Comparison of ENCODE assay signal across 24 cellular contexts in the genomic region with DNA sequence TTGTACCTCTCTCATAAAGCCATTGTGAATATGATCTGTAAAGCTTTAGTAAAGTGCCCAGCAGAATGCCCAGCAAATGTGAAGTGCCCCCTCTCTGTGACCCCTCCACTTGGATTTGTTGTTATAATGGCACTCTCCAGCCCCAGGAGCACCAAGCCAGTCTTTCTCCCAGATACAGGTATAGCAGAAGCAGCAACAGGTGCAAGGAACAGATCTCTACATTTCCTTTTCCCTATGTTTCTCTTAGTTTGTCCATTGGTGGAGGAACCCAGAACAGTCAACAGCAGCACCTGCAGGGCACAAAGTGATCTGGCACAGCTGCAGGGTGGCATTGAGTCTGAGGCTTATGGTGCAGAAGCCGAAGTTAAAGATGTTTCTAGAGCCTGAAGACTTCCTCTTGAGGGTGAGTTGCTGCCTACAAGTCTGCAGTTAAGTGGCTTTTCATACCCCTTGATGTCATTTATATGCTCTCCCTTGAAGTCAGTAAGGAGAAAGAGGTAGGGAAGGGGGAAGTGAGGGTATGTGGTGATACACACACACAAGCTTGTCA. TPM values are rescaled to one million over a fixed set of nuclear protein-coding genes. Genes with fewer than 3 reads are reported as not detected.
DNase-seq lines count a peak whose midpoint lies in the region; ATAC-seq, FAIRE-seq and TF ChIP-seq lines count a peak whose summit lies in the region.
"Had no signal": no experiment of that assay in that cellular context is flagged by ENCODE, and none has a peak within 500 bp of the region (broad histone marks: within the 10 kb centered on the region; RNA-seq: fewer than 3 reads in every experiment).

No MANE protein-coding gene starts in this region.

- no peak overlapping the region for H2BK12ac ChIP-seq in H1 (ENCODE audit: low read depth, low read length)

- intact Hi-C loops in HCT116 (cut with micrococcal nuclease) (loop anchor here (5.0 kb wide), 1 partner anchor 43 kb away; a partner anchor contains a TSS), OCI-LY7 (cut with micrococcal nuclease; ENCODE audit: unreplicated experiment) (no loop called here)

- no peak overlapping the region for H4K91ac ChIP-seq in H1 (replicated peaks; ENCODE audit: insufficient read length, low read length)

- TF ChIP-seq CTCF in HCT116 (IDR thresholded peaks at IDR 0.05 in 2 of 3, conservative IDR thresholded peaks at IDR 0.05 in 1 of 3; ENCODE audit: borderline replicate concordance in 1 of 3, insufficient read depth in 1 of 3, low read depth in 2 of 3, low read length in 2 of 3) (no peak), H1 (IDR thresholded peaks at IDR 0.05; ENCODE audit: control extremely low read depth in 1 of 3, insufficient read depth in 1 of 3, low read depth in 1 of 3, low read length in 3 of 3) (no peak), OCI-LY7 (conservative IDR thresholded peaks at IDR 0.05; ENCODE audit: low read length) (no peak)

- no peak overlapping the region; the same call in 1 of the 2 replicates for H4K8ac ChIP-seq in H1 (ENCODE audit: extremely low read depth, insufficient read depth, low read length)

- ATAC-seq in HCT116, result no peak
- ATAC-seq in GM21367 (IDR thresholded peaks at IDR 0.05; ENCODE audit: unreplicated experiment), result no peak
- ATAC-seq: activated CD8-positive, alpha-beta T cell treated with anti-CD3 and anti-CD28 coated beads for 36 hours; HepG2; stimulated activated naive CD8-positive, alpha-beta T cell treated with anti-CD3 and anti-CD28 coated beads, Interleukin-15, amount 100 ng/mL, for 72 hours had no signal

- H3K79me2 ChIP-seq in HCT116 (ENCODE audit: insufficient read depth, low read length), result no peaks in the 10 kb centered on the region
- no peaks in the 10 kb centered on the region for H3K79me2 ChIP-seq in H1 (ENCODE audit: control insufficient read depth in 1 of 2, insufficient read depth in 2 of 2, low read length in 2 of 2)
- no peaks in the 10 kb centered on the region for H3K79me2 ChIP-seq in OCI-LY7 (ENCODE audit: insufficient read depth, low read depth, low read length)
- H3K79me2 ChIP-seq: hepatocyte had no signal

- RAD21 ChIA-PET in HCT116 (lab: Charles Lee; ENCODE audit: low non-redundant PET in 1 of 2, low total read pairs in 2 of 2, uncharacterized antibody in 2 of 2, unreplicated experiment in 2 of 2), result no interaction called here

- H3K9me3 ChIP-seq in HCT116 (ENCODE audit: control insufficient read depth in 1 of 2, insufficient read depth in 1 of 2, low read depth in 1 of 2, low read length in 2 of 2), result no peaks in the 10 kb centered on the region
- no peaks in the 10 kb centered on the region for H3K9me3 ChIP-seq in H1 (ENCODE audit: insufficient read depth in 2 of 2, low read depth in 1 of 2, low read length in 1 of 2)
- no peaks in the 10 kb centered on the region for H3K9me3 ChIP-seq in OCI-LY7 (ENCODE audit: low read length)
- H3K9me3 ChIP-seq: Peyer's patch, SK-N-SH, upper lobe of left lung had no signal

- no peak overlapping the region for H2BK120ac ChIP-seq in H1 (replicated peaks; ENCODE audit: low read depth, low read length)

- H3K9ac ChIP-seq in HCT116 (ENCODE audit: low read length), result no peak overlapping the region
- no peak overlapping the region for H3K9ac ChIP-seq in H1 (replicated peaks in 1 of 4; ENCODE audit: extremely low read depth in 1 of 4, low read depth in 3 of 4, low read length in 3 of 4)
- H3K9ac ChIP-seq: SK-N-SH had no signal

- H3K4me3 ChIP-seq in HCT116 (replicated peaks in 1 of 2; ENCODE audit: low read depth in 1 of 2, low read length in 2 of 2), result no peak overlapping the region
- no peak overlapping the region for H3K4me3 ChIP-seq in H1 (ENCODE audit: extremely low read depth in 1 of 4, insufficient read depth in 2 of 4, low read depth in 3 of 4, low read length in 4 of 4)
- H3K4me3 ChIP-seq in OCI-LY7 (ENCODE audit: low read depth, low read length, poor library complexity, severe bottlenecking), result no peak overlapping the region
- H3K4me3 ChIP-seq: cardiac muscle cell, hepatocyte, lung, Peyer's patch, upper lobe of left lung had no signal

- H3K14ac ChIP-seq in H1 (ENCODE audit: insufficient read length), result no peak overlapping the region

- H3K27me3 ChIP-seq in HCT116 (ENCODE audit: insufficient read depth, low read length) (no peaks in the 10 kb centered on the region), H1 (replicated peaks in 1 of 4; ENCODE audit: control insufficient read depth in 3 of 4, extremely low read depth in 1 of 4, insufficient read depth in 3 of 4, low read length in 3 of 4) (peaks cover 0 to 1% (median 0%) of the 10 kb centered on the region in 4 experiments; a peak in 1 of 7 replicates)
- H3K27me3 ChIP-seq: cardiac muscle cell, hepatocyte, Peyer's patch, upper lobe of left lung had no signal

- CTCF ChIA-PET in HCT116 (lab: Charles Lee) (interaction anchor here (0.7 kb wide), 1 partner anchor 10 kb away, joined by 3 read pairs; no protein-coding TSS in a partner anchor), H1 (lab: Charles Lee; ENCODE audit: partially characterized antibody) (interaction anchor here (1.0 kb wide), 1 partner anchor 191 kb away, joined by 5 read pairs; no protein-coding TSS in a partner anchor), OCI-LY7 (lab: Charles Lee; ENCODE audit: unreplicated experiment) (no interaction called here)

- no peak for TF ChIP-seq EP300 in H1 (IDR thresholded peaks at IDR 0.05; ENCODE audit: borderline replicate concordance in 1 of 2, low read depth in 2 of 2, low read length in 2 of 2)

- TF ChIP-seq POLR2A in HCT116 (IDR thresholded peaks at IDR 0.05; ENCODE audit: borderline replicate concordance, extremely low read depth, insufficient read depth, insufficient read length) (no peak), H1 (IDR thresholded peaks at IDR 0.05; ENCODE audit: control extremely low read depth in 1 of 2, low read depth in 2 of 2, low read length in 2 of 2) (no peak)

- TF ChIP-seq RAD21 in HCT116 (IDR thresholded peaks at IDR 0.05; ENCODE audit: low read depth), result 0 out of 2 replicates have a peak, but pooled peaks have one; percentile 20
- TF ChIP-seq RAD21 in H1 (IDR thresholded peaks at IDR 0.05 in 1 of 2, conservative IDR thresholded peaks at IDR 0.05 in 1 of 2; ENCODE audit: low read depth in 2 of 2, low read length in 2 of 2), result peak in 1 of 2 experiments; percentile 14; a peak in 1 of 4 replicates

- BruUV-seq in HCT116 (replicated peaks; lab: Mats Ljungman, UMichigan) (no TSS peak), OCI-LY7 (replicated peaks; lab: Mats Ljungman, UMichigan) (no TSS peak)

- no peak overlapping the region for H3K23ac ChIP-seq in H1 (ENCODE audit: insufficient read length)

- POLR2A ChIA-PET in HCT116 (lab: Charles Lee) (interaction anchor here (1.5 to 2.4 kb wide), 2 partner anchors 9 to 15 kb away, joined by 3 to 7 read pairs; no protein-coding TSS in a partner anchor), H1 (lab: Charles Lee; ENCODE audit: partially characterized antibody) (no interaction called here), OCI-LY7 (lab: Charles Lee) (interaction anchor here (0.6 to 0.7 kb wide), 3 partner anchors 89 to 677 kb away, joined by 3 to 4 read pairs (median 3); no protein-coding TSS in a partner anchor)

- no peak for FAIRE-seq in H1 (lab: Jason Lieb, UNC)
- FAIRE-seq: endothelial cell of umbilical vein, HepG2, small intestine had no signal

- no peak overlapping the region for H2BK20ac ChIP-seq in H1 (ENCODE audit: low read length)

- no peak overlapping the region for H2AK5ac ChIP-seq in H1 (ENCODE audit: low read depth, low read length)

- no peak overlapping the region for H3K4ac ChIP-seq in H1 (replicated peaks; ENCODE audit: insufficient read length, low read depth, low read length)

- H3K4me2 ChIP-seq in HCT116 (ENCODE audit: low read length), result no peak overlapping the region
- no peak overlapping the region for H3K4me2 ChIP-seq in H1 (ENCODE audit: insufficient read depth in 1 of 2, low read depth in 2 of 2, low read length in 2 of 2)
- no peak overlapping the region for H3K4me2 ChIP-seq in OCI-LY7 (ENCODE audit: low read length)
- H3K4me2 ChIP-seq: hepatocyte, SK-N-SH had no signal

- no peaks in the 10 kb centered on the region for H3K9me2 ChIP-seq in HCT116 (ENCODE audit: insufficient read depth)
- no peaks in the 10 kb centered on the region for H3K9me2 ChIP-seq in OCI-LY7 (ENCODE audit: insufficient read depth, low read length)
- H3K9me2 ChIP-seq: SK-N-SH had no signal

- H2AFZ ChIP-seq in HCT116 (ENCODE audit: low read depth, low read length, poor library complexity, severe bottlenecking) (no peak overlapping the region), H1 (ENCODE audit: low read length) (0 out of 2 replicates have a peak overlapping the region, but pooled peaks have one; percentile 35), OCI-LY7 (ENCODE audit: low read length) (no peak overlapping the region)
- H2AFZ ChIP-seq: hepatocyte had no signal

- H3K23me2 ChIP-seq in H1 (ENCODE audit: low read depth, low read length), result no peaks in the 10 kb centered on the region

- no peak overlapping the region; the same call in 1 of the 2 replicates for H2BK15ac ChIP-seq in H1 (ENCODE audit: low read length)

- DNase-seq in DMS53 (lab: John Stamatoyannopoulos, UW) (peak; percentile 63), HCT116 (ENCODE audit: low read depth, low spot score) (no peak), NCI-H510A treated with DMSO at 0.1 percent for 48 hours (lab: John Stamatoyannopoulos, UW) (peak; percentile 92), H1 (ENCODE audit: low read depth in 1 of 2, low spot score in 2 of 2) (no peak), AG20443 (ENCODE audit: low spot score) (no peak), OCI-LY7 (ENCODE audit: low spot score) (no peak)
- DNase-seq: activated CD4-positive, CD25-positive, alpha-beta regulatory T cell; activated CD8-positive, alpha-beta T cell treated with anti-CD3 and anti-CD28 coated beads for 36 hours; activated naive CD4-positive, alpha-beta T cell treated with Interleukin-2 at 50 U/mL for 16 hours; AML-193; amniotic stem cell; MM.1S; NCI-H69; Peyer's patch; SK-N-SH; small intestine; stimulated activated naive CD8-positive, alpha-beta T cell treated with anti-CD3 and anti-CD28 coated beads, Interleukin-15, amount 100 ng/mL, for 72 hours; upper lobe of left lung had no signal

- no peak overlapping the region for H4K5ac ChIP-seq in H1 (ENCODE audit: insufficient read length, low read depth, low read length)

- no peaks in the 10 kb centered on the region for H4K20me1 ChIP-seq in HCT116 (ENCODE audit: insufficient read depth)
- no peaks in the 10 kb centered on the region for H4K20me1 ChIP-seq in H1 (replicated peaks in 1 of 2; ENCODE audit: control insufficient read depth in 1 of 2, insufficient read depth in 2 of 2, low read length in 2 of 2)
- H4K20me1 ChIP-seq in OCI-LY7 (ENCODE audit: insufficient read depth, low read length), result no peaks in the 10 kb centered on the region

- 100% methylated on average over 1 of the region's 1 CpG; no CpG with 5 or more reads in 1 of the 2 experiments for WGBS in H1 (ENCODE audit: extremely low coverage in 1 of 2, insufficient coverage in 1 of 2, insufficient read length in 1 of 2, insufficient replicate concordance in 2 of 2, low coverage in 1 of 2, low lambda C conversion rate in 2 of 2, missing lambda C conversion rate in 1 of 2), 2 experiments

- no peaks in the 10 kb centered on the region for H3K36me3 ChIP-seq in HCT116 (ENCODE audit: control insufficient read depth in 1 of 2, insufficient read depth in 2 of 2, low read length in 2 of 2)
- H3K36me3 ChIP-seq in H1 (ENCODE audit: control insufficient read depth in 2 of 4, insufficient read depth in 4 of 4, low read length in 3 of 4), result no peaks in the 10 kb centered on the region
- no peaks in the 10 kb centered on the region for H3K36me3 ChIP-seq in OCI-LY7 (ENCODE audit: insufficient read depth, low read length)
- H3K36me3 ChIP-seq: cardiac muscle cell, Peyer's patch, upper lobe of left lung had no signal

- H2BK5ac ChIP-seq in H1 (ENCODE audit: low read depth, low read length), result no peak overlapping the region

- H3K79me1 ChIP-seq in H1 (ENCODE audit: low read depth, low read length), result no peaks in the 10 kb centered on the region

- H3K56ac ChIP-seq in H1 (replicated peaks; ENCODE audit: insufficient read length, low read depth, low read length), result no peak overlapping the region

- peaks cover 8 to 15% of the 10 kb centered on the region in 2 experiments for H3K4me1 ChIP-seq in HCT116 (ENCODE audit: control insufficient read depth in 1 of 2, insufficient read depth in 2 of 2, low read length in 2 of 2)
- peaks cover 0 to 3% (median 0%) of the 10 kb centered on the region in 4 experiments; a peak in 2 of 7 replicates for H3K4me1 ChIP-seq in H1 (replicated peaks in 1 of 4; ENCODE audit: control insufficient read depth in 3 of 4, insufficient read depth in 4 of 4, low read length in 3 of 4)
- H3K4me1 ChIP-seq in OCI-LY7 (ENCODE audit: insufficient read depth, low read length, poor library complexity, severe bottlenecking), result no peaks in the 10 kb centered on the region
- H3K4me1 ChIP-seq: Peyer's patch, upper lobe of left lung had no signal

- no peak overlapping the region for H3K18ac ChIP-seq in H1 (ENCODE audit: extremely low read depth, low read length)

- H3K27ac ChIP-seq in HCT116 (ENCODE audit: low read depth, low read length) (no peak overlapping the region), H1 (ENCODE audit: low read depth, low read length) (no peak overlapping the region), OCI-LY7 (ENCODE audit: low read depth, low read length, poor library complexity, severe bottlenecking) (no peak overlapping the region)
- H3K27ac ChIP-seq: cardiac muscle cell, hepatocyte, Peyer's patch, upper lobe of left lung had no signal

RNA-seq across cellular contexts. Expression of a gene that starts 16.1 kb away (rescaled TPM):
- total RNA-seq in HCT116 (2021; ENCODE audit: unreplicated experiment) (1.9 TPM), OCI-LY7 (2022) (not detected in 2 replicates)
- polyA plus RNA-seq in HCT116 (2012), result 1.7 and 1.9 TPM in 2 replicates
- 5.2 TPM in 2 replicates for total RNA-seq in H1 (2021; fragmentation: NEBNext Ultra II Directional; extraction: Animal tissue kit (Norgen Biotek cat#: 25700))
- 3.1 and 3.7 TPM in 2 replicates for polyA plus RNA-seq in H1 (2011; rRNA removed)
- polyA plus RNA-seq in H1 (2011; cell fraction: cytosol; rRNA removed), result 3.2 TPM
- 4.2 TPM for polyA plus RNA-seq in H1 (2011; cell fraction: nucleus; rRNA removed)
- 3.5 to 5.5 TPM (median 4.0 TPM) in 4 replicates for polyA plus RNA-seq in H1 (2012, experiment 1 of 2)
- 3.6 TPM for polyA plus RNA-seq in H1 (2012, experiment 2 of 2)
- 8.8 TPM for polyA plus RNA-seq in H1 (2013, experiment 1 of 2)
- polyA plus RNA-seq in H1 (2013, experiment 2 of 2), result 8.1 TPM
- polyA minus RNA-seq in H1 (2011; rRNA and poly(A)+ RNA removed), result 1.3 and 1.5 TPM in 2 replicates
- 2.6 TPM for polyA minus RNA-seq in H1 (2011; cell fraction: cytosol; rRNA and poly(A)+ RNA removed)
- polyA minus RNA-seq in H1 (2011; cell fraction: nucleus; rRNA and poly(A)+ RNA removed), result 4.7 TPM
- total RNA-seq in OCI-LY7 (2014; rRNA removed; shearing (Covaris generic)), result not detected in 2 replicates
- total RNA-seq: activated CD8-positive, alpha-beta T cell treated with anti-CD3 and anti-CD28 coated beads for 36 hours; cardiac muscle cell had no signal
- polyA plus RNA-seq: HepG2 had no signal

RNA-seq across cellular contexts. Expression of a gene that starts 44.4 kb away (rescaled TPM):
- total RNA-seq in HCT116 (2021; ENCODE audit: unreplicated experiment), result 1.8 TPM
- 3.1 and 5.9 TPM in 2 replicates for polyA plus RNA-seq in HCT116 (2012)
- 0.73 and 1.5 TPM in 2 replicates for total RNA-seq in H1 (2021; fragmentation: NEBNext Ultra II Directional; extraction: Animal tissue kit (Norgen Biotek cat#: 25700))
- 0.63 and 0.72 TPM in 2 replicates for polyA plus RNA-seq in H1 (2011; rRNA removed)
- 0.28 TPM for polyA plus RNA-seq in H1 (2011; cell fraction: cytosol; rRNA removed)
- 2.1 TPM for polyA plus RNA-seq in H1 (2011; cell fraction: nucleus; rRNA removed)
- 0.50 to 0.82 TPM (median 0.68 TPM) in 4 replicates for polyA plus RNA-seq in H1 (2012, experiment 1 of 2)
- polyA plus RNA-seq in H1 (2012, experiment 2 of 2), result 0.25 TPM
- 1.4 TPM for polyA plus RNA-seq in H1 (2013, experiment 1 of 2)
- polyA plus RNA-seq in H1 (2013, experiment 2 of 2), result 0.96 TPM
- polyA minus RNA-seq in H1 (2011; rRNA and poly(A)+ RNA removed), result 0.25 and 0.61 TPM in 2 replicates
- polyA minus RNA-seq in H1 (2011; cell fraction: cytosol; rRNA and poly(A)+ RNA removed), result 3.4 TPM
- 5.3 TPM for polyA minus RNA-seq in H1 (2011; cell fraction: nucleus; rRNA and poly(A)+ RNA removed)
- not detected in 2 replicates for total RNA-seq in OCI-LY7 (2014; rRNA removed; shearing (Covaris generic))
- total RNA-seq in OCI-LY7 (2022), result not detected in 2 replicates
- total RNA-seq: activated CD8-positive, alpha-beta T cell treated with anti-CD3 and anti-CD28 coated beads for 36 hours; cardiac muscle cell had no signal
- polyA plus RNA-seq: cardiac muscle cell, HepG2 had no signal

RNA-seq across cellular contexts. Expression of a gene that starts 56.1 kb away (rescaled TPM):
- total RNA-seq in HCT116 (2021; ENCODE audit: unreplicated experiment) (not detected), OCI-LY7 (2022) (not detected in 2 replicates)
- not detected in 2 replicates for polyA plus RNA-seq in HCT116 (2012)
- total RNA-seq in H1 (2021; fragmentation: NEBNext Ultra II Directional; extraction: Animal tissue kit (Norgen Biotek cat#: 25700)), result 10.9 and 11.4 TPM in 2 replicates
- 8.5 and 15.6 TPM in 2 replicates for polyA plus RNA-seq in H1 (2011; rRNA removed)
- 11.4 TPM for polyA plus RNA-seq in H1 (2011; cell fraction: cytosol; rRNA removed)
- 6.9 TPM for polyA plus RNA-seq in H1 (2011; cell fraction: nucleus; rRNA removed)
- polyA plus RNA-seq in H1 (2012, experiment 1 of 2), result 10.4 to 18.4 TPM (median 15.3 TPM) in 4 replicates
- 8.6 TPM for polyA plus RNA-seq in H1 (2012, experiment 2 of 2)
- 11.4 TPM for polyA plus RNA-seq in H1 (2013, experiment 1 of 2)
- 12.6 TPM for polyA plus RNA-seq in H1 (2013, experiment 2 of 2)
- polyA minus RNA-seq in H1 (2011; rRNA and poly(A)+ RNA removed), result 2.7 and 8.1 TPM in 2 replicates
- 6.5 TPM for polyA minus RNA-seq in H1 (2011; cell fraction: cytosol; rRNA and poly(A)+ RNA removed)
- polyA minus RNA-seq in H1 (2011; cell fraction: nucleus; rRNA and poly(A)+ RNA removed), result 8.0 TPM
- not detected in 2 replicates for total RNA-seq in OCI-LY7 (2014; rRNA removed; shearing (Covaris generic))
- total RNA-seq: activated CD8-positive, alpha-beta T cell treated with anti-CD3 and anti-CD28 coated beads for 36 hours; cardiac muscle cell; HepG2; Peyer's patch had no signal
- polyA plus RNA-seq: cardiac muscle cell, HepG2 had no signal

Comparison
In these comparisons a context has a peak if more than half of its experiments do, and no peak if none do; other contexts are left out.
1. DNase-seq: peak in DMS53 (single experiment) and NCI-H510A treated with DMSO at 0.1 percent for 48 hours (single experiment); none in HCT116 (single experiment), H1 (0 of 2), AG20443 (single experiment) and OCI-LY7 (single experiment).
2. RNA of a gene that starts 56.1 kb away (total RNA-seq): 10.9 to 11.4 TPM in H1; not detected in HCT116 (single experiment) and not detected in OCI-LY7; every median in the first group is over 10 times any median in the second.